ENCODE assay signal across 10 cellular contexts in the genomic region with DNA sequence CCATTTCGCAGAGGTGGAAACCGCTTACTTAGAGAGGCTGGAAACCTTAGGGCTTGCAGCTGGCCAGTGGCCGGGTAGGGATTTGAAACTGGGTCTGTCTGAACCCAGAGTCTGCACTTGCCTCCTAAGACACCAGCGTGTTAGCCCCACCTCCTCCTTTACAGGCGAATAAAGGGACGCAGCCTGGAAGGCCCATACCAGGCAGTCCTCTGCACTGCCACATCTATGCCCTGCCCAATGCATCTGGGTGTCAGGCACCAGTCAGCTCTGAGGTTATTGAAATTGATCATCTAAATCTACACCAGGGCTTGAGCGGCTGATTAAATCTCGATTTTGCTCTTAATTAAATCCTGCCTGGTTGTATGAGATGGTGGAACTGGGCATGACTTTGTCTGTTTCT.
A peak's percentile ranks its signal among the peaks of the same experiment; 100 is the strongest.
DNase-seq lines count a peak whose midpoint lies in the region; ATAC-seq lines count a peak whose summit lies in the region.
"Had no signal": no experiment of that assay in that cellular context is flagged by ENCODE, and none has a peak within 500 bp of the region (broad histone marks: within the 10 kb centered on the region; RNA-seq: fewer than 3 reads in every experiment).

No MANE protein-coding gene starts in this region.

- H3K36me3 ChIP-seq in subcutaneous abdominal adipose tissue (ENCODE audit: control insufficient read depth in 5 of 5, insufficient read depth in 5 of 5, low read length in 5 of 5): no peaks in the 10 kb centered on the region

- no peaks in the 10 kb centered on the region for H3K9me3 ChIP-seq in subcutaneous abdominal adipose tissue (ENCODE audit: control insufficient read depth in 5 of 5, low read length in 5 of 5)

- no peak overlapping the region for H3K9ac ChIP-seq in subcutaneous abdominal adipose tissue (ENCODE audit: low read length in 5 of 5)

- no peak for ATAC-seq in activated naive CD8-positive, alpha-beta T cell treated with anti-CD3 and anti-CD28 coated beads, Interleukin-2, amount 50 U/mL, for 24 hours
- ATAC-seq in HG03469 (IDR thresholded peaks at IDR 0.05; ENCODE audit: unreplicated experiment): no peak
- ATAC-seq: HCT116; stimulated activated memory B cell treated with anti-CD40 and anti-IgM and Interleukin-4, amounts not matched to agents 10 μg/mL and 1 μg/mL and 100 μg/mL, for 72 hours had no signal

- no peak overlapping the region for H3K27ac Mint-ChIP-seq in activated naive CD8-positive, alpha-beta T cell
- H3K27ac Mint-ChIP-seq in activated naive CD8-positive, alpha-beta T cell treated with anti-CD3 and anti-CD28 coated beads, Interleukin-2, amount 50 U/mL, for 24 hours: no peak overlapping the region
- H3K27ac Mint-ChIP-seq: stimulated activated memory B cell treated with anti-CD40 and anti-IgM and Interleukin-4, amounts not matched to agents 10 μg/mL and 1 μg/mL and 100 μg/mL, for 72 hours had no signal

- no peaks in the 10 kb centered on the region for H3K9me3 Mint-ChIP-seq in activated naive CD8-positive, alpha-beta T cell (ENCODE audit: low read depth)
- H3K9me3 Mint-ChIP-seq in activated naive CD8-positive, alpha-beta T cell treated with anti-CD3 and anti-CD28 coated beads, Interleukin-2, amount 50 U/mL, for 24 hours: no peaks in the 10 kb centered on the region
- H3K9me3 Mint-ChIP-seq: stimulated activated memory B cell treated with anti-CD40 and anti-IgM and Interleukin-4, amounts not matched to agents 10 μg/mL and 1 μg/mL and 100 μg/mL, for 72 hours had no signal

- peaks cover 18 to 49% (median 40%) of the 10 kb centered on the region in 5 donors for H3K27me3 ChIP-seq in subcutaneous abdominal adipose tissue (ENCODE audit: control insufficient read depth in 5 of 5, insufficient read depth in 4 of 5, low read length in 5 of 5)

- peak overlapping the region; percentile 39 to 62 (median 56) for H3K4me3 ChIP-seq in subcutaneous abdominal adipose tissue (ENCODE audit: low read depth in 1 of 5, low read length in 5 of 5)

- no peak overlapping the region for H3K27ac ChIP-seq in subcutaneous abdominal adipose tissue (ENCODE audit: low read depth, low read length)

- no peak for DNase-seq in activated naive CD8-positive, alpha-beta T cell treated with anti-CD3 and anti-CD28 coated beads, Interleukin-2, amount 50 U/mL, for 24 hours
- DNase-seq in iPS-NIHi7 (ENCODE audit: extremely low spot score): peak; percentile 26
- no peak for DNase-seq in activated CD4-positive, alpha-beta T cell treated with anti-CD3 and anti-CD28 coated beads for 4 hours
- DNase-seq: MM.1S; NK-92 treated with Interleukin-12 subunit alpha and Interleukin-12 subunit beta, amount 100 ng/mL, for 24 hours had no signal

- H3K4me1 Mint-ChIP-seq in activated naive CD8-positive, alpha-beta T cell (ENCODE audit: low read depth): peaks cover 3% of the 10 kb centered on the region
- no peaks in the 10 kb centered on the region for H3K4me1 Mint-ChIP-seq in activated naive CD8-positive, alpha-beta T cell treated with anti-CD3 and anti-CD28 coated beads, Interleukin-2, amount 50 U/mL, for 24 hours
- H3K4me1 Mint-ChIP-seq: stimulated activated memory B cell treated with anti-CD40 and anti-IgM and Interleukin-4, amounts not matched to agents 10 μg/mL and 1 μg/mL and 100 μg/mL, for 72 hours had no signal

- peak overlapping the region; percentile 42 for H3K4me3 Mint-ChIP-seq in activated naive CD8-positive, alpha-beta T cell
- H3K4me3 Mint-ChIP-seq in activated naive CD8-positive, alpha-beta T cell treated with anti-CD3 and anti-CD28 coated beads, Interleukin-2, amount 50 U/mL, for 24 hours: no peak overlapping the region

- H3K4me1 ChIP-seq in subcutaneous abdominal adipose tissue (ENCODE audit: control insufficient read depth in 5 of 5, insufficient read depth in 5 of 5, low read length in 5 of 5): peaks cover 0 to 13% (median 12%) of the 10 kb centered on the region in 5 donors

- no peaks in the 10 kb centered on the region for H3K36me3 Mint-ChIP-seq in activated naive CD8-positive, alpha-beta T cell
- H3K36me3 Mint-ChIP-seq in activated naive CD8-positive, alpha-beta T cell treated with anti-CD3 and anti-CD28 coated beads, Interleukin-2, amount 50 U/mL, for 24 hours (ENCODE audit: low read depth): no peaks in the 10 kb centered on the region
- H3K36me3 Mint-ChIP-seq: stimulated activated memory B cell treated with anti-CD40 and anti-IgM and Interleukin-4, amounts not matched to agents 10 μg/mL and 1 μg/mL and 100 μg/mL, for 72 hours had no signal

- peaks cover 17% of the 10 kb centered on the region for H3K27me3 Mint-ChIP-seq in activated naive CD8-positive, alpha-beta T cell
- H3K27me3 Mint-ChIP-seq in activated naive CD8-positive, alpha-beta T cell treated with anti-CD3 and anti-CD28 coated beads, Interleukin-2, amount 50 U/mL, for 24 hours: peaks cover 62% of the 10 kb centered on the region
